Comparison of ENCODE assay signal across 39 cellular contexts in the genomic region with DNA sequence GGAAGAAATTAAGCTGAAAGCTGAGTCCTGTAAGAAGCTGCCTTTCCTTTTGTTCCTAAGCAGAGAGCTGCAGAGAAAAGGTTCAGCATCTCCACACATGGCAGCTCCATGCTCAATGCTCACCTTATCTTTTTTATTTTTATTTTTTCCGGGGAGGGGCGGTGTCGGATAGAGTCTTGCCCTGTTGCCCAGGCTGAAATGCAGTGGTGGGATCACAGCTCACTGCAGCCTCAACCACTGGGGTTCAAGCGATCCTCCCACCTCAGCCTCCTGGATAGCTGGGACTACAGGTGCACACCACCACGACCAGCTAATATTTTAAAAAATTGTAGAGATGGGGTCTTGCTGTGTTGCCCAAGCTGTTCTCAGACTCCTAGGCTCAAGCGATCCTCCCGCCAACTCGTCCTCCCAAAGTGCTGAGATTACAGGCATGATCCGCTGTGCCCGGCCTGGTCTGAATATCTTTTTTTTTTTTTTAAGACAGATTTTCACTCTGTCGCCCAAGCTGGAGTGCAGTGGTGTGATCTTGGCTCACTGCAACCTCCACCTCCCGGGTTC. TPM values are rescaled to one million over a fixed set of nuclear protein-coding genes. Genes with fewer than 3 reads are reported as not detected.
"Had no signal": no experiment of that assay in that cellular context is flagged by ENCODE, and none has a peak within 500 bp of the region (broad histone marks: within the 10 kb centered on the region; RNA-seq: fewer than 3 reads in every experiment).

No MANE protein-coding gene starts in this region.

- H3K9me3 Mint-ChIP-seq: activated B cell treated with CpG ODN at 0.5 μM for 24 hours; activated CD4-positive, alpha-beta memory T cell treated with anti-CD3 and anti-CD28 coated beads for 36 hours; activated CD4-positive, alpha-beta T cell treated with anti-CD3 and anti-CD28 coated beads, Interleukin-2, amount 10 ng/mL, durations not matched to agents 24 days and 14 days; activated CD8-positive, alpha-beta T cell treated with anti-CD3 and anti-CD28 coated beads for 36 hours; activated naive CD4-positive, alpha-beta T cell treated with anti-CD3 and anti-CD28 coated beads for 36 hours; activated naive CD4-positive, alpha-beta T cell treated with anti-CD3 and anti-CD28 coated beads, Interleukin-2, amount 50 U/mL, for 72 hours; activated naive CD8-positive, alpha-beta T cell treated with anti-CD3 and anti-CD28 coated beads for 36 hours; activated T-cell treated with anti-CD3 and anti-CD28 coated beads, Interleukin-2, amount 50 U/mL, for 4 hours; activated T-cell treated with anti-CD3 and anti-CD28 coated beads, Interleukin-2, amount 50 U/mL, for 72 hours; activated T-helper 1 cell treated with anti-CD3 and anti-CD28 coated beads, Interleukin-12 subunit alpha, Interleukin-12 subunit beta, Interleukin-2, Interleukin-4 antibody, amounts not matched to agents 30 ng/mL and 10 ng/mL and 1 ng/mL, durations not matched to agents 14 hours and 24 hours and 36 hours; activated T-helper 17 cell treated with anti-CD3 and anti-CD28 coated beads, Interleukin-2, amount 50 U/mL, for 72 hours; T-helper 1 cell treated with Interleukin-12 subunit alpha and Interleukin-12 subunit beta and Interleukin-4 antibody, amounts not matched to agents 30 μg/mL and 1 μg/mL, for 36 hours; T-helper 2 cell treated with Interferon-gamma antibody and Interleukin-4, amounts not matched to agents 5 μg/mL and 100 μg/mL, for 36 hours had no signal

- H3K4me1 ChIP-seq: breast epithelium had no signal

- H3K27ac ChIP-seq: adrenal gland, body of pancreas, brain microvascular endothelial cell, breast epithelium, VCaP had no signal

- H3K4me3 ChIP-seq: adrenal gland, body of pancreas, breast epithelium had no signal

- ATAC-seq: activated CD8-positive, alpha-beta T cell treated with anti-CD3 and anti-CD28 coated beads for 36 hours; activated T-cell treated with anti-CD3 and anti-CD28 coated beads, Interleukin-2, amount 50 U/mL, for 4 hours; activated T-cell treated with anti-CD3 and anti-CD28 coated beads, Interleukin-2, amount 50 U/mL, for 72 hours; activated T-helper 17 cell treated with anti-CD3 and anti-CD28 coated beads, Interleukin-2, amount 50 U/mL, for 72 hours; body of pancreas had no signal

- H3K9me3 ChIP-seq: body of pancreas, breast epithelium had no signal

- FAIRE-seq: astrocyte, TTC549 had no signal

- H3K36me3 ChIP-seq: adrenal gland, brain microvascular endothelial cell, breast epithelium had no signal

- H3K4me3 Mint-ChIP-seq: activated B cell treated with CpG ODN at 0.5 μM for 24 hours; activated CD4-positive, alpha-beta memory T cell treated with anti-CD3 and anti-CD28 coated beads for 36 hours; activated CD4-positive, alpha-beta T cell treated with anti-CD3 and anti-CD28 coated beads, Interleukin-2, amount 10 ng/mL, durations not matched to agents 24 days and 14 days; activated CD8-positive, alpha-beta T cell treated with anti-CD3 and anti-CD28 coated beads for 36 hours; activated naive CD4-positive, alpha-beta T cell treated with anti-CD3 and anti-CD28 coated beads for 36 hours; activated naive CD8-positive, alpha-beta T cell treated with anti-CD3 and anti-CD28 coated beads for 36 hours; activated T-cell treated with anti-CD3 and anti-CD28 coated beads, Interleukin-2, amount 50 U/mL, for 4 hours; activated T-cell treated with anti-CD3 and anti-CD28 coated beads, Interleukin-2, amount 50 U/mL, for 72 hours; activated T-helper 1 cell treated with anti-CD3 and anti-CD28 coated beads, Interleukin-12 subunit alpha, Interleukin-12 subunit beta, Interleukin-2, Interleukin-4 antibody, amounts not matched to agents 30 ng/mL and 10 ng/mL and 1 ng/mL, durations not matched to agents 14 hours and 24 hours and 36 hours; activated T-helper 17 cell treated with anti-CD3 and anti-CD28 coated beads, Interleukin-2, amount 50 U/mL, for 72 hours; T-helper 1 cell treated with Interleukin-12 subunit alpha and Interleukin-12 subunit beta and Interleukin-4 antibody, amounts not matched to agents 30 μg/mL and 1 μg/mL, for 36 hours; T-helper 2 cell treated with Interferon-gamma antibody and Interleukin-4, amounts not matched to agents 5 μg/mL and 100 μg/mL, for 36 hours had no signal

- H3K36me3 Mint-ChIP-seq: activated CD4-positive, alpha-beta memory T cell treated with anti-CD3 and anti-CD28 coated beads for 36 hours; activated naive CD4-positive, alpha-beta T cell treated with anti-CD3 and anti-CD28 coated beads, Interleukin-2, amount 50 U/mL, for 72 hours; activated naive CD8-positive, alpha-beta T cell treated with anti-CD3 and anti-CD28 coated beads for 36 hours had no signal

- H3K27me3 ChIP-seq: adrenal gland, body of pancreas, brain microvascular endothelial cell, breast epithelium had no signal

- H3K27ac Mint-ChIP-seq: activated B cell treated with CpG ODN at 0.5 μM for 24 hours; activated CD4-positive, alpha-beta memory T cell treated with anti-CD3 and anti-CD28 coated beads for 36 hours; activated CD4-positive, alpha-beta T cell treated with anti-CD3 and anti-CD28 coated beads, Interleukin-2, amount 10 ng/mL, durations not matched to agents 24 days and 14 days; activated CD8-positive, alpha-beta T cell treated with anti-CD3 and anti-CD28 coated beads for 36 hours; activated naive CD4-positive, alpha-beta T cell treated with anti-CD3 and anti-CD28 coated beads for 36 hours; activated naive CD8-positive, alpha-beta T cell treated with anti-CD3 and anti-CD28 coated beads for 36 hours; activated T-cell treated with anti-CD3 and anti-CD28 coated beads, Interleukin-2, amount 50 U/mL, for 72 hours; activated T-helper 1 cell treated with anti-CD3 and anti-CD28 coated beads, Interleukin-12 subunit alpha, Interleukin-12 subunit beta, Interleukin-2, Interleukin-4 antibody, amounts not matched to agents 30 ng/mL and 10 ng/mL and 1 ng/mL, durations not matched to agents 14 hours and 24 hours and 36 hours; activated T-helper 17 cell treated with anti-CD3 and anti-CD28 coated beads, Interleukin-2, amount 50 U/mL, for 72 hours; T-helper 1 cell treated with Interleukin-12 subunit alpha and Interleukin-12 subunit beta and Interleukin-4 antibody, amounts not matched to agents 30 μg/mL and 1 μg/mL, for 36 hours; T-helper 2 cell treated with Interferon-gamma antibody and Interleukin-4, amounts not matched to agents 5 μg/mL and 100 μg/mL, for 36 hours had no signal

- DNase-seq: activated B cell treated with CpG ODN at 0.5 μM for 24 hours; activated CD4-positive, alpha-beta memory T cell treated with anti-CD3 and anti-CD28 coated beads for 36 hours; activated CD4-positive, alpha-beta T cell treated with anti-CD3 and anti-CD28 coated beads for 4 hours; activated CD4-positive, alpha-beta T cell treated with anti-CD3 and anti-CD28 coated beads, Interleukin-2, amount 10 ng/mL, durations not matched to agents 24 days and 14 days; activated CD4-positive, alpha-beta T cell treated with anti-CD3 and anti-CD28 coated beads, Interleukin-2, amount 50 U/mL, for 1 hour; activated CD4-positive, alpha-beta T cell treated with anti-CD3 and anti-CD28 coated beads, Interleukin-2, amount 50 U/mL, for 4 hours; activated CD4-positive, CD25-positive, alpha-beta regulatory T cell treated with anti-CD3 and anti-CD28 coated beads, Interleukin-2, amount 50 U/mL, for 72 hours; activated CD8-positive, alpha-beta memory T cell treated with anti-CD3 and anti-CD28 coated beads, Interleukin-2, amount 50 U/mL, for 4 hours; activated CD8-positive, alpha-beta T cell treated with anti-CD3 and anti-CD28 coated beads for 36 hours; activated effector memory CD4-positive, alpha-beta T cell treated with anti-CD3 and anti-CD28 coated beads, Interleukin-2, amount 50 U/mL, for 16 hours; activated gamma-delta T cell treated with Interleukin-2 at 50 U/mL for 16 hours; activated naive CD4-positive, alpha-beta T cell; activated naive CD4-positive, alpha-beta T cell treated with anti-CD3 and anti-CD28 coated beads for 36 hours; activated naive CD4-positive, alpha-beta T cell treated with anti-CD3 and anti-CD28 coated beads, Interleukin-2, amount 50 U/mL, for 16 hours; activated naive CD8-positive, alpha-beta T cell treated with anti-CD3 and anti-CD28 coated beads for 36 hours; activated T-cell treated with anti-CD3 and anti-CD28 coated beads for 4 hours; activated T-cell treated with anti-CD3 and anti-CD28 coated beads, Interleukin-2, amount 50 U/mL, for 1 hour; activated T-cell treated with anti-CD3 and anti-CD28 coated beads, Interleukin-2, amount 50 U/mL, for 4 hours; activated T-cell treated with anti-CD3 and anti-CD28 coated beads, Interleukin-2, amount 50 U/mL, for 72 hours; adrenal gland; amniotic stem cell; aorta; body of pancreas; brain microvascular endothelial cell; central memory CD4-positive, alpha-beta T cell; T-helper 1 cell; T-helper 2 cell; T-helper 9 cell had no signal

RNA-seq across cellular contexts. Expression of a gene that starts 28.3 kb away (rescaled TPM):
- total RNA-seq: activated B cell treated with CpG ODN at 0.5 μM for 24 hours; activated CD4-positive, alpha-beta memory T cell treated with anti-CD3 and anti-CD28 coated beads for 36 hours; activated CD4-positive, alpha-beta T cell treated with anti-CD3 and anti-CD28 coated beads, Interleukin-2, amount 10 ng/mL, durations not matched to agents 24 days and 14 days; activated CD8-positive, alpha-beta memory T cell treated with anti-CD3 and anti-CD28 coated beads for 36 hours; activated CD8-positive, alpha-beta T cell treated with anti-CD3 and anti-CD28 coated beads for 36 hours; activated naive CD4-positive, alpha-beta T cell treated with anti-CD3 and anti-CD28 coated beads for 36 hours; activated naive CD4-positive, alpha-beta T cell treated with anti-CD3 and anti-CD28 coated beads, Interleukin-2, amount 50 U/mL, for 72 hours; activated naive CD8-positive, alpha-beta T cell treated with anti-CD3 and anti-CD28 coated beads for 36 hours; activated T-cell treated with anti-CD3 and anti-CD28 coated beads, Interleukin-2, amount 50 U/mL, for 4 hours; activated T-cell treated with anti-CD3 and anti-CD28 coated beads, Interleukin-2, amount 50 U/mL, for 72 hours; activated T-helper 1 cell treated with anti-CD3 and anti-CD28 coated beads, Interleukin-12 subunit alpha, Interleukin-12 subunit beta, Interleukin-2, Interleukin-4 antibody, amounts not matched to agents 30 ng/mL and 10 ng/mL and 1 ng/mL, durations not matched to agents 14 hours and 24 hours and 36 hours; astrocyte; body of pancreas; breast epithelium; cardiac septum had no signal
- polyA plus RNA-seq: aorta had no signal
